In genomic region chr10:61754553-61755540, GRCh38 we compare ENCODE assay signal across 17 cellular contexts.
A peak's percentile ranks its signal among the peaks of the same experiment; 100 is the strongest.
DNase-seq lines count a peak whose midpoint lies in the region; ATAC-seq, FAIRE-seq and TF ChIP-seq lines count a peak whose summit lies in the region.
"Had no signal": no experiment of that assay in that cellular context is flagged by ENCODE, and none has a peak within 500 bp of the region (broad histone marks: within the 10 kb centered on the region; RNA-seq: fewer than 3 reads in every experiment).

No MANE protein-coding gene starts in this region.

- peaks cover 43% of the 10 kb centered on the region for H3K4me1 Mint-ChIP-seq in astrocyte (ENCODE audit: low read depth, unreplicated experiment)

- no peak overlapping the region for H3K27ac Mint-ChIP-seq in astrocyte (ENCODE audit: unreplicated experiment)
- H3K27ac Mint-ChIP-seq: nephron progenitor cell; T-helper 2 cell treated with Interferon-gamma antibody and Interleukin-4, amounts not matched to agents 5 μg/mL and 100 μg/mL, for 36 hours had no signal

- H3K4me2 ChIP-seq in Loucy (ENCODE audit: low read depth, low read length, poor library complexity, severe bottlenecking) (peak overlapping the region; percentile 78), astrocyte (ENCODE audit: low read length) (no peak overlapping the region)

- H3K9me3 ChIP-seq in Loucy (ENCODE audit: insufficient read depth, low read depth, low read length) (no peaks in the 10 kb centered on the region), astrocyte (ENCODE audit: insufficient read depth, low read depth, low read length) (no peaks in the 10 kb centered on the region)
- H3K9me3 ChIP-seq: left ventricle myocardium inferior, thyroid gland had no signal

- no peaks in the 10 kb centered on the region for H3K9me2 ChIP-seq in Loucy (replicated peaks; ENCODE audit: low read depth, low read length)

- H3K9me3 Mint-ChIP-seq in astrocyte (ENCODE audit: unreplicated experiment), result no peaks in the 10 kb centered on the region
- H3K9me3 Mint-ChIP-seq: nephron progenitor cell had no signal

- DNase-seq in astrocyte (ENCODE audit: low read depth) (peak; percentile 54), left kidney (ENCODE audit: low read depth, low spot score) (peak; percentile 25), Ammon's horn (ENCODE audit: low spot score) (no peak)
- no peak for DNase-seq in activated naive CD4-positive, alpha-beta T cell treated with Interleukin-2 at 50 U/mL for 16 hours
- DNase-seq: activated CD4-positive, alpha-beta T cell treated with anti-CD3 and anti-CD28 coated beads, Interleukin-2, amount 50 U/mL, for 1 hour; activated T-cell treated with anti-CD3 and anti-CD28 coated beads, Interleukin-2, amount 50 U/mL, for 48 hours; anterior cingulate cortex; left ventricle myocardium inferior; NCI-H510A treated with DMSO at 0.1 percent for 48 hours; nephron progenitor cell; thyroid gland had no signal

- H4K20me1 ChIP-seq in Loucy (ENCODE audit: insufficient read depth, low read length, poor library complexity, severe bottlenecking), result no peaks in the 10 kb centered on the region
- no peaks in the 10 kb centered on the region for H4K20me1 ChIP-seq in astrocyte (ENCODE audit: insufficient read depth, low read length)

- H3K4me3 ChIP-seq in Loucy (ENCODE audit: low read length, poor library complexity, severe bottlenecking) (peak overlapping the region; percentile 15), astrocyte (ENCODE audit: insufficient read depth, low read depth, low read length) (no peak overlapping the region)
- H3K4me3 ChIP-seq: left ventricle myocardium inferior, thyroid gland had no signal

- no peak for ATAC-seq in HG03432 (IDR thresholded peaks at IDR 0.05; ENCODE audit: unreplicated experiment)
- ATAC-seq in GM21717 (IDR thresholded peaks at IDR 0.05; ENCODE audit: unreplicated experiment), result no peak

- no peaks in the 10 kb centered on the region for H3K36me3 Mint-ChIP-seq in astrocyte (ENCODE audit: low read depth, unreplicated experiment)

- no peaks in the 10 kb centered on the region for H3K27me3 Mint-ChIP-seq in astrocyte (ENCODE audit: low read depth, unreplicated experiment)

- H3K36me3 ChIP-seq in Loucy (ENCODE audit: insufficient read depth, low read length) (no peaks in the 10 kb centered on the region), astrocyte (ENCODE audit: insufficient read depth, low read length) (no peaks in the 10 kb centered on the region)
- H3K36me3 ChIP-seq: left ventricle myocardium inferior, thyroid gland had no signal

- no peak overlapping the region for H3K27ac ChIP-seq in astrocyte (ENCODE audit: low read depth, low read length)
- H3K27ac ChIP-seq: C4-2B, left ventricle myocardium inferior, thyroid gland had no signal

- H3K27me3 ChIP-seq in Loucy (ENCODE audit: insufficient read depth, low read length, poor library complexity, severe bottlenecking) (no peaks in the 10 kb centered on the region), astrocyte (ENCODE audit: insufficient read depth, low read length) (no peaks in the 10 kb centered on the region)
- H3K27me3 ChIP-seq: thyroid gland had no signal

- no peaks in the 10 kb centered on the region for H3K79me2 ChIP-seq in Loucy (ENCODE audit: insufficient read depth, low read length)
- H3K79me2 ChIP-seq in astrocyte (ENCODE audit: insufficient read depth, low read length), result no peaks in the 10 kb centered on the region

- H2AFZ ChIP-seq in Loucy (ENCODE audit: low read length) (no peak overlapping the region; the same call in 1 of the 2 replicates), astrocyte (ENCODE audit: low read depth, low read length) (no peak overlapping the region)

- H3K9ac ChIP-seq in Loucy (ENCODE audit: low read depth, low read length, poor library complexity, severe bottlenecking), result peak overlapping the region; percentile 77
- no peak overlapping the region for H3K9ac ChIP-seq in astrocyte (ENCODE audit: low read length)

- H3K4me3 Mint-ChIP-seq in astrocyte (ENCODE audit: unreplicated experiment), result no peak overlapping the region
- H3K4me3 Mint-ChIP-seq: nephron progenitor cell; T-helper 2 cell treated with Interferon-gamma antibody and Interleukin-4, amounts not matched to agents 5 μg/mL and 100 μg/mL, for 36 hours had no signal

- peak; percentile 19 for FAIRE-seq in G401.6 (lab: Jason Lieb, UNC)
- no peak for FAIRE-seq in astrocyte (lab: Jason Lieb, UNC)

- peaks cover 96% of the 10 kb centered on the region for H3K4me1 ChIP-seq in Loucy (ENCODE audit: insufficient read depth, low read length, poor library complexity, severe bottlenecking)
- peaks cover 31% of the 10 kb centered on the region for H3K4me1 ChIP-seq in astrocyte (ENCODE audit: insufficient read depth, low read length)

- TF ChIP-seq CTCF in Loucy (conservative IDR thresholded peaks at IDR 0.05; ENCODE audit: low read length), result no peak
- TF ChIP-seq CTCF in astrocyte (IDR thresholded peaks at IDR 0.05; ENCODE audit: insufficient read depth, low read depth, low read length), result no peak

- H3F3A ChIP-seq in Loucy (ENCODE audit: low read depth), result peaks cover 23% of the 10 kb centered on the region

Comparison
In these comparisons a context has a peak if more than half of its experiments do, and no peak if none do; other contexts are left out.
1. DNase-seq: peak in astrocyte (single experiment) and left kidney (single experiment); none in Ammon's horn (single experiment) and activated naive CD4-positive, alpha-beta T cell treated with Interleukin-2 at 50 U/mL for 16 hours (single experiment).